Comparison of ENCODE assay signal across 8 cellular contexts in genomic region chr11:67640021-67640757, GRCh38. TPM values are rescaled to one million over a fixed set of nuclear protein-coding genes. Genes with fewer than 3 reads are reported as not detected.
DNase-seq lines count a peak whose midpoint lies in the region; ATAC-seq and TF ChIP-seq lines count a peak whose summit lies in the region.

No MANE protein-coding gene starts in this region.

- intact Hi-C loops in Panc1 (cut with micrococcal nuclease; ENCODE audit: unreplicated experiment): loop anchor here (10.0 kb wide), 1 partner anchor 65 kb away; no protein-coding TSS in a partner anchor
- intact Hi-C loops in prostate gland (cut with DNase I): no loop called here

- H3K4me3 Mint-ChIP-seq in activated naive CD4-positive, alpha-beta T cell treated with anti-CD3 and anti-CD28 coated beads, Interleukin-2, amount 10 ng/mL, durations not matched to agents 7 days and 5 days: no peak overlapping the region

- no peaks in the 10 kb centered on the region for H3K27me3 ChIP-seq in Panc1 (ENCODE audit: control insufficient read depth, insufficient read depth, low read length)
- H3K27me3 ChIP-seq in prostate gland (replicated peaks; ENCODE audit: insufficient read depth): no peaks in the 10 kb centered on the region

- H3K36me3 Mint-ChIP-seq in activated naive CD4-positive, alpha-beta T cell treated with anti-CD3 and anti-CD28 coated beads, Interleukin-2, amount 10 ng/mL, durations not matched to agents 7 days and 5 days: no peaks in the 10 kb centered on the region

- H3K27ac ChIP-seq in Panc1 (ENCODE audit: low read length) (no peak overlapping the region), prostate gland (no peak overlapping the region)

- peaks cover 8% of the 10 kb centered on the region for H3K4me1 Mint-ChIP-seq in activated naive CD4-positive, alpha-beta T cell treated with anti-CD3 and anti-CD28 coated beads, Interleukin-2, amount 10 ng/mL, durations not matched to agents 7 days and 5 days

- H3K4me1 ChIP-seq in Panc1 (ENCODE audit: control insufficient read depth, insufficient read depth, low read length) (no peaks in the 10 kb centered on the region), prostate gland (replicated peaks) (no peaks in the 10 kb centered on the region)

- TF ChIP-seq POLR2A in prostate gland (IDR thresholded peaks at IDR 0.05): no peak

- H3K9me3 Mint-ChIP-seq in activated naive CD4-positive, alpha-beta T cell treated with anti-CD3 and anti-CD28 coated beads, Interleukin-2, amount 10 ng/mL, durations not matched to agents 7 days and 5 days: peaks cover 3% of the 10 kb centered on the region

- ATAC-seq in Panc1: peak; percentile 90
- ATAC-seq in GM18858 (IDR thresholded peaks at IDR 0.05; ENCODE audit: unreplicated experiment): no peak

- peak; percentile 96 for TF ChIP-seq CTCF in Panc1 (IDR thresholded peaks at IDR 0.05)
- peak in 3 of 4 experiments; percentile 29 to 60 (median 58) for TF ChIP-seq CTCF in prostate gland (IDR thresholded peaks at IDR 0.05)

- peaks cover 32% of the 10 kb centered on the region for H3K27me3 Mint-ChIP-seq in activated naive CD4-positive, alpha-beta T cell treated with anti-CD3 and anti-CD28 coated beads, Interleukin-2, amount 10 ng/mL, durations not matched to agents 7 days and 5 days

- H3K36me3 ChIP-seq in Panc1 (ENCODE audit: control insufficient read depth, insufficient read depth, low read length) (no peaks in the 10 kb centered on the region), prostate gland (no peaks in the 10 kb centered on the region)

- H3K4me3 ChIP-seq in Panc1 (ENCODE audit: low read depth in 2 of 2, low read length in 2 of 2) (no peak overlapping the region), prostate gland (no peak overlapping the region)

- in situ Hi-C loops in Panc1 (cut with HindIII; ENCODE audit: low pct_unique_long_range_greater_than_20kb, low sequenced_read_pairs): no loop called here

- H3K9me3 ChIP-seq in Panc1 (ENCODE audit: control insufficient read depth, insufficient read depth, low read depth, low read length) (no peaks in the 10 kb centered on the region), prostate gland (no peaks in the 10 kb centered on the region)

- POLR2A ChIA-PET in Panc1 (lab: Charles Lee): no interaction called here

- WGBS in prostate gland: 45% methylated on average over 23 of the region's 23 CpGs

- no peak overlapping the region for H3K27ac Mint-ChIP-seq in activated naive CD4-positive, alpha-beta T cell treated with anti-CD3 and anti-CD28 coated beads, Interleukin-2, amount 10 ng/mL, durations not matched to agents 7 days and 5 days

- CTCF ChIA-PET in Panc1 (lab: Charles Lee): no interaction called here
- CTCF ChIA-PET in activated naive CD4-positive, alpha-beta T cell treated with anti-CD3 and anti-CD28 coated beads, Interleukin-2, amount 10 ng/mL, durations not matched to agents 7 days and 5 days (lab: Charles Lee): interaction anchor here (0.7 kb wide), 1 partner anchor 11 kb away, joined by 3 read pairs; the partner anchor contains the start of gene NUDT8

- BruUV-seq in Panc1 (replicated peaks; lab: Mats Ljungman, UMichigan): no TSS peak

- DNase-seq in Ammon's horn (ENCODE audit: low spot score): peak; percentile 80
- peak; percentile 62 for DNase-seq in GM19238 (ENCODE audit: insufficient read length, low spot score)
- no peak for DNase-seq in Panc1 (ENCODE audit: low read depth, low spot score)
- peak; percentile 70 for DNase-seq in activated naive CD4-positive, alpha-beta T cell treated with anti-CD3 and anti-CD28 coated beads, Interleukin-2, amount 10 ng/mL, durations not matched to agents 7 days and 5 days
- DNase-seq in glomerular visceral epithelial cell (ENCODE audit: extremely low spot score): peak; percentile 55
- DNase-seq in prostate gland (ENCODE audit: low spot score): no peak
- DNase-seq in NCI-H1436 (lab: John Stamatoyannopoulos, UW): no peak

RNA-seq across cellular contexts. Expression of gene TBX10, which starts 0.6 kb away (rescaled TPM):
- not detected for total RNA-seq in Panc1 (2021; ENCODE audit: unreplicated experiment)
- polyA plus RNA-seq in Panc1 (2012; ENCODE audit: insufficient read length): not detected
- not detected for total RNA-seq in prostate gland

RNA-seq across cellular contexts. Expression of gene ACY3, which starts 10.3 kb away (rescaled TPM):
- total RNA-seq in Panc1 (2021; ENCODE audit: unreplicated experiment) (0.26 TPM), prostate gland (1 to 10 TPM in 1 of 2 donors, not detected in 1; 1.7 TPM)
- 0.40 TPM for polyA plus RNA-seq in Panc1 (2012; ENCODE audit: insufficient read length)

RNA-seq across cellular contexts. Expression of gene NUDT8, which starts 10.5 kb away (rescaled TPM):
- 13.2 TPM for total RNA-seq in Panc1 (2021; ENCODE audit: unreplicated experiment)
- polyA plus RNA-seq in Panc1 (2012; ENCODE audit: insufficient read length): 13.7 TPM
- 10 to 100 TPM in 1 of 2 donors, 1 to 10 TPM in 1; 7.2 to 29.2 TPM for total RNA-seq in prostate gland

RNA-seq across cellular contexts. Expression of gene NDUFV1, which starts 33.5 kb away (rescaled TPM):
- total RNA-seq in Panc1 (2021; ENCODE audit: unreplicated experiment) (281 TPM), prostate gland (100 to 1,000 TPM; 190 to 260 TPM)
- polyA plus RNA-seq in Panc1 (2012; ENCODE audit: insufficient read length): 441 TPM

RNA-seq across cellular contexts. Expression of gene ALDH3B2, which starts 34.2 kb away (rescaled TPM):
- total RNA-seq in Panc1 (2021; ENCODE audit: unreplicated experiment) (not detected), prostate gland (1 to 10 TPM; 1.8 to 4.4 TPM)
- polyA plus RNA-seq in Panc1 (2012; ENCODE audit: insufficient read length): not detected

Comparison
In these comparisons a context has a peak if more than half of its experiments do, and no peak if none do; other contexts are left out.
1. DNase-seq: peak in Ammon's horn (single experiment), GM19238 (single experiment), activated naive CD4-positive, alpha-beta T cell treated with anti-CD3 and anti-CD28 coated beads, Interleukin-2, amount 10 ng/mL, durations not matched to agents 7 days and 5 days (single experiment) and glomerular visceral epithelial cell (single experiment); none in Panc1 (single experiment), prostate gland (single experiment) and NCI-H1436 (single experiment).